24 cellular contexts compared by ENCODE assay signal in the genomic region with DNA sequence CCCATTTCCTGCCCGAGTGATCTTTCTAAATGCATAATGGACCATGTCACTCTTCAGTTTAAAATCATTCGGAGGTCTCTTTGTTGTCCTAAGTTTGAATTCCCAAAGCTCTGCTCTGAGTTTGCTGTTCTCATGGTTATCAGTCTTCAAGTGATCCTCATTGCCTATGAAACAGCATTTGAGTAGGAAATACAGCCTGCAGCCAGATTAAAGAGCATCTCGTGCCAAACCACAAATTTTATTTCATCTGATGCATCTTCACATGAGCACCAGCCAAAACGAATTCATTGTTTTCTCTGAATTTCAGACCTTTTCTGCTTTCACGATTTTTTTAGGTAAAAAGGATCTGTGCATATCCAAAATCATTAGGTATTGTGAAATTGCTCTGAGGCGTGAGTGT.
"Had no signal": no experiment of that assay in that cellular context is flagged by ENCODE, and none has a peak within 500 bp of the region (broad histone marks: within the 10 kb centered on the region; RNA-seq: fewer than 3 reads in every experiment).

No MANE protein-coding gene starts in this region.

- H3K27ac ChIP-seq: foreskin keratinocyte, hepatocyte, left ventricle myocardium inferior, neutrophil, pancreas, psoas muscle, right atrium auricular region, thyroid gland, upper lobe of right lung had no signal

- H3K79me2 ChIP-seq: hepatocyte had no signal

- H3K9me3 ChIP-seq: left ventricle myocardium inferior, neutrophil, pancreas, psoas muscle, right atrium auricular region, thyroid gland, upper lobe of right lung had no signal

- ATAC-seq: activated CD4-positive, CD25-positive, alpha-beta regulatory T cell treated with anti-CD3 and anti-CD28 coated beads, Interleukin-2, amount 50 U/mL, for 24 hours; activated CD8-positive, alpha-beta memory T cell treated with anti-CD3 and anti-CD28 coated beads, Interleukin-2, amount 10 ng/mL, durations not matched to agents 7 days and 5 days; activated CD8-positive, alpha-beta T cell treated with anti-CD3 and anti-CD28 coated beads for 36 hours; foreskin keratinocyte; natural killer cell; pancreas; psoas muscle; upper lobe of right lung had no signal

- H3K27me3 ChIP-seq: foreskin keratinocyte, hepatocyte, neutrophil, right atrium auricular region, thyroid gland, upper lobe of right lung had no signal

- H3K9me3 Mint-ChIP-seq: activated CD4-positive, alpha-beta T cell treated with anti-CD3 and anti-CD28 coated beads, Interleukin-2, amount 10 ng/mL, durations not matched to agents 24 days and 14 days; activated CD8-positive, alpha-beta T cell treated with anti-CD3 and anti-CD28 coated beads for 36 hours; activated naive CD4-positive, alpha-beta T cell treated with anti-CD3 and anti-CD28 coated beads, Interleukin-2, amount 10 ng/mL, durations not matched to agents 7 days and 5 days; mesothelial cell of epicardium had no signal

- H3K4me3 ChIP-seq: hepatocyte, left ventricle myocardium inferior, pancreas, psoas muscle, right atrium auricular region, thyroid gland, upper lobe of right lung had no signal

- H3K4me1 Mint-ChIP-seq: activated CD4-positive, alpha-beta T cell treated with anti-CD3 and anti-CD28 coated beads, Interleukin-2, amount 10 ng/mL, durations not matched to agents 24 days and 14 days; activated CD8-positive, alpha-beta memory T cell treated with anti-CD3 and anti-CD28 coated beads, Interleukin-2, amount 10 ng/mL, durations not matched to agents 7 days and 5 days; activated naive CD4-positive, alpha-beta T cell treated with anti-CD3 and anti-CD28 coated beads, Interleukin-2, amount 10 ng/mL, durations not matched to agents 7 days and 5 days; natural killer cell had no signal

- H3K27ac Mint-ChIP-seq: activated CD4-positive, alpha-beta T cell treated with anti-CD3 and anti-CD28 coated beads, Interleukin-2, amount 10 ng/mL, durations not matched to agents 24 days and 14 days; activated CD8-positive, alpha-beta memory T cell treated with anti-CD3 and anti-CD28 coated beads, Interleukin-2, amount 10 ng/mL, durations not matched to agents 7 days and 5 days; activated CD8-positive, alpha-beta T cell treated with anti-CD3 and anti-CD28 coated beads for 36 hours; activated naive CD4-positive, alpha-beta T cell treated with anti-CD3 and anti-CD28 coated beads, Interleukin-2, amount 10 ng/mL, durations not matched to agents 7 days and 5 days; mesothelial cell of epicardium; natural killer cell; stimulated activated naive CD8-positive, alpha-beta T cell treated with anti-CD3 and anti-CD28 coated beads, Interleukin-15, Interleukin-2, amounts not matched to agents 100 ng/mL and 50 ng/mL, for 24 hours had no signal

- H3K4me1 ChIP-seq: foreskin keratinocyte, left ventricle myocardium inferior, pancreas, psoas muscle, right atrium auricular region, thyroid gland, upper lobe of right lung had no signal

- H3K27me3 Mint-ChIP-seq: activated CD4-positive, alpha-beta T cell treated with anti-CD3 and anti-CD28 coated beads, Interleukin-2, amount 10 ng/mL, durations not matched to agents 24 days and 14 days; activated CD8-positive, alpha-beta memory T cell treated with anti-CD3 and anti-CD28 coated beads, Interleukin-2, amount 10 ng/mL, durations not matched to agents 7 days and 5 days; activated naive CD4-positive, alpha-beta T cell treated with anti-CD3 and anti-CD28 coated beads, Interleukin-2, amount 10 ng/mL, durations not matched to agents 7 days and 5 days; stimulated activated naive CD8-positive, alpha-beta T cell treated with anti-CD3 and anti-CD28 coated beads, Interleukin-15, Interleukin-2, amounts not matched to agents 100 ng/mL and 50 ng/mL, for 24 hours had no signal

- DNase-seq: activated CD4-positive, alpha-beta T cell treated with anti-CD3 and anti-CD28 coated beads, Interleukin-2, amount 10 ng/mL, durations not matched to agents 24 days and 14 days; activated CD8-positive, alpha-beta memory T cell treated with anti-CD3 and anti-CD28 coated beads, Interleukin-2, amount 10 ng/mL, durations not matched to agents 7 days and 5 days; activated CD8-positive, alpha-beta T cell treated with anti-CD3 and anti-CD28 coated beads for 36 hours; activated effector memory CD4-positive, alpha-beta T cell treated with anti-CD3 and anti-CD28 coated beads, Interleukin-2, amount 50 U/mL, for 16 hours; activated naive CD4-positive, alpha-beta T cell treated with anti-CD3 and anti-CD28 coated beads, Interleukin-2, amount 10 ng/mL, durations not matched to agents 7 days and 5 days; activated T-cell treated with anti-CD3 and anti-CD28 coated beads for 4 hours; amygdala; erythroblast; foreskin keratinocyte; glutamatergic neuron; left ventricle myocardium inferior; natural killer cell; pancreas; psoas muscle; stimulated activated CD4-positive, alpha-beta T cell treated with anti-CD3 and anti-CD28 coated beads, Interleukin-4, amount 100 ng/mL, for 4 hours; substantia nigra; thyroid gland; upper lobe of right lung had no signal

- H3K4me3 Mint-ChIP-seq: activated CD4-positive, alpha-beta T cell treated with anti-CD3 and anti-CD28 coated beads, Interleukin-2, amount 10 ng/mL, durations not matched to agents 24 days and 14 days; activated CD8-positive, alpha-beta memory T cell treated with anti-CD3 and anti-CD28 coated beads, Interleukin-2, amount 10 ng/mL, durations not matched to agents 7 days and 5 days; activated CD8-positive, alpha-beta T cell treated with anti-CD3 and anti-CD28 coated beads for 36 hours; activated naive CD4-positive, alpha-beta T cell treated with anti-CD3 and anti-CD28 coated beads, Interleukin-2, amount 10 ng/mL, durations not matched to agents 7 days and 5 days; mesothelial cell of epicardium; natural killer cell; stimulated activated naive CD8-positive, alpha-beta T cell treated with anti-CD3 and anti-CD28 coated beads, Interleukin-15, Interleukin-2, amounts not matched to agents 100 ng/mL and 50 ng/mL, for 24 hours had no signal

- H2AFZ ChIP-seq: hepatocyte had no signal

- H3K36me3 Mint-ChIP-seq: activated CD8-positive, alpha-beta memory T cell treated with anti-CD3 and anti-CD28 coated beads, Interleukin-2, amount 10 ng/mL, durations not matched to agents 7 days and 5 days; activated naive CD4-positive, alpha-beta T cell treated with anti-CD3 and anti-CD28 coated beads, Interleukin-2, amount 10 ng/mL, durations not matched to agents 7 days and 5 days; mesothelial cell of epicardium; natural killer cell had no signal

- H3K4me2 ChIP-seq: hepatocyte had no signal

- H3K36me3 ChIP-seq: left ventricle myocardium inferior, neutrophil, pancreas, right atrium auricular region, thyroid gland, upper lobe of right lung had no signal
